In the genomic region with DNA sequence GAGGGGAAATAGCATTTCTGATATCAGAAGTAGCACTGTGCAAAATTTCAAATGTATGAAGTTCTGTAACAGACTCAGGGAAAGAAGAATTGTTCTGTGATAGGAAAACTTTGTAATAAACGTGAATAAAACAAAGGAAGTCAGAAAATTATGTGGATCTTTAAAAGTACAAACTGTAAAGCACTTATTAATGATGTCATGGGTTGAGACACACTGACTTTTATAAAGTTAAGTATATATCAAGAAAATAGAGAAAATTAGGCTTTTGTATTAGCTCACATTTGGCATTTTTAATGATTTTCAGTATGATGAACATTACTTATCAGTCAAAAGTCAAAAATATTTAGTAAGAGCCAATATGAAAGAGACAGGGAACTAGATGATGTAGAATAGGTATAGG, we compare ENCODE assay signal across 33 cellular contexts.
"Had no signal": no experiment of that assay in that cellular context is flagged by ENCODE, and none has a peak within 500 bp of the region (broad histone marks: within the 10 kb centered on the region; RNA-seq: fewer than 3 reads in every experiment).

No MANE protein-coding gene starts in this region.

- ATAC-seq: activated naive CD4-positive, alpha-beta T cell treated with anti-CD3 and anti-CD28 coated beads, Interleukin-2, amount 50 U/mL, for 72 hours; activated naive CD8-positive, alpha-beta T cell treated with anti-CD3 and anti-CD28 coated beads, Interleukin-2, amount 50 U/mL, for 24 hours; activated T-cell treated with anti-CD3 and anti-CD28 coated beads, Interleukin-2, amount 50 U/mL, for 4 hours; activated T-cell treated with anti-CD3 and anti-CD28 coated beads, Interleukin-2, amount 50 U/mL, for 72 hours; activated T-helper 17 cell treated with anti-CD3 and anti-CD28 coated beads, Interleukin-2, amount 50 U/mL, for 72 hours; body of pancreas had no signal

- FAIRE-seq: astrocyte, bronchial epithelial cell had no signal

- H3K9me3 ChIP-seq: adrenal gland, body of pancreas, breast epithelium had no signal

- H3K36me3 ChIP-seq: adrenal gland, ascending aorta, brain microvascular endothelial cell, breast epithelium, cardiac muscle cell had no signal

- H3K27ac ChIP-seq: adrenal gland, ascending aorta, body of pancreas, brain microvascular endothelial cell, breast epithelium, cardiac muscle cell had no signal

- H3K27me3 ChIP-seq: adrenal gland, ascending aorta, body of pancreas, brain microvascular endothelial cell, breast epithelium, cardiac muscle cell had no signal

- DNase-seq: activated effector memory CD4-positive, alpha-beta T cell treated with anti-CD3 and anti-CD28 coated beads, Interleukin-2, amount 50 U/mL, for 16 hours; activated effector memory CD4-positive, alpha-beta T cell treated with Interleukin-2 at 50 U/mL for 16 hours; activated gamma-delta T cell; activated gamma-delta T cell treated with Interleukin-2 at 50 U/mL for 16 hours; activated naive CD4-positive, alpha-beta T cell; activated naive CD4-positive, alpha-beta T cell treated with anti-CD3 and anti-CD28 coated beads for 36 hours; activated naive CD4-positive, alpha-beta T cell treated with anti-CD3 and anti-CD28 coated beads, Interleukin-2, amount 10 ng/mL, durations not matched to agents 7 days and 5 days; activated naive CD4-positive, alpha-beta T cell treated with anti-CD3 and anti-CD28 coated beads, Interleukin-2, amount 50 U/mL, for 16 hours; activated naive CD4-positive, alpha-beta T cell treated with Interleukin-2 at 50 U/mL for 16 hours; activated naive CD8-positive, alpha-beta T cell treated with anti-CD3 and anti-CD28 coated beads for 36 hours; activated naive CD8-positive, alpha-beta T cell treated with anti-CD3 and anti-CD28 coated beads, Interleukin-2, amount 10 ng/mL, durations not matched to agents 7 days and 5 days; activated naive CD8-positive, alpha-beta T cell treated with anti-CD3 and anti-CD28 coated beads, Interleukin-2, amount 50 U/mL, for 24 hours; activated T-cell treated with anti-CD3 and anti-CD28 coated beads, Interleukin-2, amount 50 U/mL, for 24 hours; activated T-cell treated with anti-CD3 and anti-CD28 coated beads, Interleukin-2, amount 50 U/mL, for 4 hours; activated T-cell treated with anti-CD3 and anti-CD28 coated beads, Interleukin-2, amount 50 U/mL, for 48 hours; activated T-cell treated with anti-CD3 and anti-CD28 coated beads, Interleukin-2, amount 50 U/mL, for 72 hours; adrenal gland; amniotic stem cell; amygdala; anterior cingulate cortex; aorta; body of pancreas; brain microvascular endothelial cell; caudate nucleus; central memory CD4-positive, alpha-beta T cell; cerebellar nuclear complex had no signal

- H3K4me3 ChIP-seq: adrenal gland, ascending aorta, body of pancreas, breast epithelium, cardiac muscle cell had no signal

- H3K4me1 ChIP-seq: adrenal gland, ascending aorta, body of pancreas, breast epithelium had no signal
